ENCODE assay signal across 2 cellular contexts in the genomic region with DNA sequence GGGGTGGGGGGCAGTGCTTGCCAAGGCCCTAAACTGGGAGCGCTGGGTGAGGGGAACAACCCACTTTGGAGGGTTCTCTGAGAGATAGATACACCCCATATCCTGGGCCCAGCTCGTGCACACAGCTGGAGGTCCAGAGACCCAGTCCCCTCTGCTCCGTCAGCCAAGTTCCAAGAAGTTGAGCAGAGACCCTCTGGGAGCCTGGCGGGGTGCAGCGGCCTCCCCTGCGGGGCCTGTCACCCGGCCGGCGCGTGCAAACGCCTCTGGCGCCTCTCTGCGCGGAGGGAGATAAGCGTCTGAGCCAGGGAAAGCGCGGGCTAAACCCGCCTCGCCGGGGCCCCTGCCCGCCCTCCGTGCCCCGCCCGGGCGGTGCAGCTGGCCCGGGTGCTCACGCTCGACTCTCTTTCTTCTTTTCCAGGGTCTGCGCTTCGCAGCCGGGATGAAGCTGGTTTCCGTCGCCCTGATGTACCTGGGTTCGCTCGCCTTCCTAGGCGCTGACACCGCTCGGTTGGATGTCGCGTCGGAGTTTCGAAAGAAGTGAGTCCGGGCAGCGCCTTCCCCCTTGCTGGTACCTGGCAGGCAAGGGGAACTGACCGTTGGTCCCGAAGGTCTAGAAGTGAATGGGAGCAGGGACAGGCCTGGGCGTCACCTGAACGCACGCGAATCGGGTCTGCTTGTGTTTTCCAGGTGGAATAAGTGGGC.
TF ChIP-seq lines count a peak whose summit lies in the region.

No MANE protein-coding gene starts in this region.

TF ChIP-seq in GM23338, 12 proteins besides CTCF, POLR2A, EP300 and RAD21:
- TF ChIP-seq STAT1 (IDR thresholded peaks at IDR 0.05; ENCODE audit: unreplicated experiment): no peak
- TF ChIP-seq POLR2AphosphoS5 (IDR thresholded peaks at IDR 0.05; ENCODE audit: low read depth): peak; percentile 29; the same call in 1 of the 2 replicates
- 0 out of 2 replicates have a peak, but pooled peaks have one; percentile 7 for TF ChIP-seq CREB1 (CRISPR knock-in tag; IDR thresholded peaks at IDR 0.05; ENCODE audit: low read depth)

TF ChIP-seq in GM12878, 131 proteins besides CTCF, POLR2A, EP300 and RAD21:
- TF ChIP-seq EZH2 (IDR thresholded peaks at IDR 0.05; ENCODE audit: borderline replicate concordance, control insufficient read depth, low read depth, low read length) (peak; percentile 33; the same call in 1 of the 2 replicates), CREM (IDR thresholded peaks at IDR 0.05; ENCODE audit: low read depth) (no peak), SIN3A (IDR thresholded peaks at IDR 0.05; ENCODE audit: low read depth, low read length) (no peak), MXI1 (IDR thresholded peaks at IDR 0.05; ENCODE audit: low read depth, low read length) (0 out of 2 replicates have a peak, but pooled peaks have one; percentile 16), ZNF384 (IDR thresholded peaks at IDR 0.05; ENCODE audit: borderline replicate concordance, low read depth, low read length) (no peak)
